17 cellular contexts compared by ENCODE assay signal in the genomic region with DNA sequence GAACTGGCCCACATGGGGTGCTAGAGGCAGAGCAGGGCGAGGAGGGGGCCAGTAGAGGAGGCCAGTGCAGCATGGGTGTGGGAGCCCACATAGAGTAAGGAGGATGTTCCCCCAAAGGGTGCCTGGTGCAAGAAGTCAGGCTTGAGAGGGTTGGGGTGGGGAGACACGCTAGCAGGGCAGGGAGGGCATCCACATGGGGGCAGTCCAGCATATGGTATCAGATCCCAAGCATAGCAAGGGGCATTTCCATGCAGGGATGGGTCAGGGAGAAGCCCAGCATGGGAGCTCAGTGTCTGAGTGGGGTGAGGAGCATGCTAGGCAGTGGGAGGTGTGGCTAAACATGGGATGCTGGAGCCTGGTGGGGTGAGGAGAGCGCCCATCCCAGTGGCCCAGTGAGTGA.
"Had no signal": no experiment of that assay in that cellular context is flagged by ENCODE, and none has a peak within 500 bp of the region (broad histone marks: within the 10 kb centered on the region; RNA-seq: fewer than 3 reads in every experiment).

No MANE protein-coding gene starts in this region.

- H3K4me3 Mint-ChIP-seq: activated CD4-positive, alpha-beta memory T cell treated with anti-CD3 and anti-CD28 coated beads, Interleukin-2, amount 10 ng/mL, durations not matched to agents 7 days and 5 days; activated T-cell treated with anti-CD3 and anti-CD28 coated beads, Interleukin-2, amount 50 U/mL, for 24 hours; naive thymus-derived CD4-positive, alpha-beta T cell; WTC11 had no signal

- H3K4me1 Mint-ChIP-seq: activated CD4-positive, alpha-beta memory T cell treated with anti-CD3 and anti-CD28 coated beads, Interleukin-2, amount 10 ng/mL, durations not matched to agents 7 days and 5 days; naive thymus-derived CD4-positive, alpha-beta T cell; WTC11 had no signal

- H3K27me3 Mint-ChIP-seq: activated CD4-positive, alpha-beta memory T cell treated with anti-CD3 and anti-CD28 coated beads, Interleukin-2, amount 10 ng/mL, durations not matched to agents 7 days and 5 days had no signal

- DNase-seq: activated CD4-positive, alpha-beta memory T cell treated with anti-CD3 and anti-CD28 coated beads, Interleukin-2, amount 10 ng/mL, durations not matched to agents 7 days and 5 days; activated CD4-positive, alpha-beta T cell treated with anti-CD3 and anti-CD28 coated beads for 4 hours; activated naive CD4-positive, alpha-beta T cell treated with anti-CD3 and anti-CD28 coated beads, Interleukin-2, amount 50 U/mL, for 16 hours; activated T-cell treated with anti-CD3 and anti-CD28 coated beads, Interleukin-2, amount 50 U/mL, for 24 hours; adrenal gland; cerebellar nuclear complex; effector CD8-positive, alpha-beta T cell; esophagus squamous epithelium; mesendoderm; naive thymus-derived CD4-positive, alpha-beta T cell; stimulated activated CD4-positive, alpha-beta T cell treated with anti-CD3 and anti-CD28 coated beads, Interleukin-4, amount 100 ng/mL, for 1 hour; SW 1271; T-helper 2 cell; thyroid gland had no signal

- H3K27ac Mint-ChIP-seq: activated CD4-positive, alpha-beta memory T cell treated with anti-CD3 and anti-CD28 coated beads, Interleukin-2, amount 10 ng/mL, durations not matched to agents 7 days and 5 days; activated T-cell treated with anti-CD3 and anti-CD28 coated beads, Interleukin-2, amount 50 U/mL, for 24 hours; activated T-helper 2 cell treated with anti-CD3 and anti-CD28 coated beads, Interferon-gamma antibody, Interleukin-2, Interleukin-4, amounts not matched to agents 10 μg/mL and 5 μg/mL and 100 μg/mL, durations not matched to agents 14 hours and 24 hours and 36 hours; naive thymus-derived CD4-positive, alpha-beta T cell; WTC11 had no signal

- ATAC-seq: naive thymus-derived CD4-positive, alpha-beta T cell; sciatic nerve; WTC11 had no signal
